Comparison of ENCODE assay signal across 1 cellular context in the genomic region with DNA sequence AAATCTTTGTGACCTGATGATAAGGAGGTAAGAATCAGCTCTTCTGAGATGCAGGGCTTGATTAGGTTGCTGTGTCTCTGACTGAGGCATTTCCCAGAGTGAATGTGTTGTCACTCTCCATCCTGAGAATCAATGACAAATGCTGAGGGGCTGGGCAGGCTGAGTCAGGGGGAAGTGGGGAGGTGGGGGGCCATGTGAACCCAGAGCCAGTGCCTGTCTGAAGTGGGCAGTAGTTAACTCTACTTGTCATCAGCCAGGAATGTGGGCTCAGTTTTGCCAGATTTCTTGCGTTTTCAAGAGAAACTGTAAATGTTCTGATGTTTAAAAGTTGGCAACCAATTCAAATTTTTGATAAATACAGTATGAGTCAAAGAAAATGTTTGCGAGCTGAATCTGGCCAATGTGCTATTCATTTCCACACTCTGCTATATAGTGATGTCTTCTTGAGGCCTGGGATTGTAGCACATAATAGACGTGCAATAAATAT.
A peak's percentile ranks its signal among the peaks of the same experiment; 100 is the strongest.
TF ChIP-seq lines count a peak whose summit lies in the region.

No MANE protein-coding gene starts in this region.

TF ChIP-seq in A549, 52 proteins besides CTCF, POLR2A, EP300 and RAD21 (continued from another document):
- TF ChIP-seq, protein P1, sequence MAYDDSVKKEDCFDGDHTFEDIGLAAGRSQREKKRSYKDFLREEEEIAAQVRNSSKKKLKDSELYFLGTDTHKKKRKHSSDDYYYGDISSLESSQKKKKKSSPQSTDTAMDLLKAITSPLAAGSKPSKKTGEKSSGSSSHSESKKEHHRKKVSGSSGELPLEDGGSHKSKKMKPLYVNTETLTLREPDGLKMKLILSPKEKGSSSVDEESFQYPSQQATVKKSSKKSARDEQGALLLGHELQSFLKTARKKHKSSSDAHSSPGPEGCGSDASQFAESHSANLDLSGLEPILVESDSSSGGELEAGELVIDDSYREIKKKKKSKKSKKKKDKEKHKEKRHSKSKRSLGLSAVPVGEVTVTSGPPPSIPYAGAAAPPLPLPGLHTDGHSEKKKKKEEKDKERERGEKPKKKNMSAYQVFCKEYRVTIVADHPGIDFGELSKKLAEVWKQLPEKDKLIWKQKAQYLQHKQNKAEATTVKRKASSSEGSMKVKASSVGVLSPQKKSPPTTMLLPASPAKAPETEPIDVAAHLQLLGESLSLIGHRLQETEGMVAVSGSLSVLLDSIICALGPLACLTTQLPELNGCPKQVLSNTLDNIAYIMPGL (CRISPR knock-in tag; IDR thresholded peaks at IDR 0.05; ENCODE audit: borderline replicate concordance) = no peak
- TF ChIP-seq NPAS2 (CRISPR knock-in tag; IDR thresholded peaks at IDR 0.05; ENCODE audit: borderline replicate concordance) (no peak), HOXB13 (CRISPR knock-in tag; IDR thresholded peaks at IDR 0.05; ENCODE audit: low read depth) (no peak), TP53 (CRISPR knock-in tag; IDR thresholded peaks at IDR 0.05) (no peak), KDM1A (IDR thresholded peaks at IDR 0.05; ENCODE audit: low read depth) (no peak), HEYL (CRISPR knock-in tag; IDR thresholded peaks at IDR 0.05) (no peak), FOSB (CRISPR knock-in tag; IDR thresholded peaks at IDR 0.05) (no peak), KDM5A (IDR thresholded peaks at IDR 0.05) (no peak), JUN (IDR thresholded peaks at IDR 0.05) (no peak), CEBPB (IDR thresholded peaks at IDR 0.05) (peak in 1 of 2 experiments; percentile 9; a peak in 1 of 4 replicates), ZNF302 (CRISPR knock-in tag; IDR thresholded peaks at IDR 0.05) (no peak), SMC3 (IDR thresholded peaks at IDR 0.05) (no peak), POLR2AphosphoS2 (conservative IDR thresholded peaks at IDR 0.05; ENCODE audit: low read length) (no peak), ZC3H11A (IDR thresholded peaks at IDR 0.05) (no peak), RCOR1 (IDR thresholded peaks at IDR 0.05; ENCODE audit: low read depth, low read length) (no peak), CBX8 (IDR thresholded peaks at IDR 0.05) (no peak)
- TF ChIP-seq, protein P2, sequence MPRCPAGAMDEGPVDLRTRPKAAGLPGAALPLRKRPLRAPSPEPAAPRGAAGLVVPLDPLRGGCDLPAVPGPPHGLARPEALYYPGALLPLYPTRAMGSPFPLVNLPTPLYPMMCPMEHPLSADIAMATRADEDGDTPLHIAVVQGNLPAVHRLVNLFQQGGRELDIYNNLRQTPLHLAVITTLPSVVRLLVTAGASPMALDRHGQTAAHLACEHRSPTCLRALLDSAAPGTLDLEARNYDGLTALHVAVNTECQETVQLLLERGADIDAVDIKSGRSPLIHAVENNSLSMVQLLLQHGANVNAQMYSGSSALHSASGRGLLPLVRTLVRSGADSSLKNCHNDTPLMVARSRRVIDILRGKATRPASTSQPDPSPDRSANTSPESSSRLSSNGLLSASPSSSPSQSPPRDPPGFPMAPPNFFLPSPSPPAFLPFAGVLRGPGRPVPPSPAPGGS (IDR thresholded peaks at IDR 0.05) = no peak
- TF ChIP-seq, protein P3, sequence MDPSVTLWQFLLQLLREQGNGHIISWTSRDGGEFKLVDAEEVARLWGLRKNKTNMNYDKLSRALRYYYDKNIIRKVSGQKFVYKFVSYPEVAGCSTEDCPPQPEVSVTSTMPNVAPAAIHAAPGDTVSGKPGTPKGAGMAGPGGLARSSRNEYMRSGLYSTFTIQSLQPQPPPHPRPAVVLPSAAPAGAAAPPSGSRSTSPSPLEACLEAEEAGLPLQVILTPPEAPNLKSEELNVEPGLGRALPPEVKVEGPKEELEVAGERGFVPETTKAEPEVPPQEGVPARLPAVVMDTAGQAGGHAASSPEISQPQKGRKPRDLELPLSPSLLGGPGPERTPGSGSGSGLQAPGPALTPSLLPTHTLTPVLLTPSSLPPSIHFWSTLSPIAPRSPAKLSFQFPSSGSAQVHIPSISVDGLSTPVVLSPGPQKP (IDR thresholded peaks at IDR 0.05; ENCODE audit: low read depth, low read length) = no peak
- TF ChIP-seq, protein P4, sequence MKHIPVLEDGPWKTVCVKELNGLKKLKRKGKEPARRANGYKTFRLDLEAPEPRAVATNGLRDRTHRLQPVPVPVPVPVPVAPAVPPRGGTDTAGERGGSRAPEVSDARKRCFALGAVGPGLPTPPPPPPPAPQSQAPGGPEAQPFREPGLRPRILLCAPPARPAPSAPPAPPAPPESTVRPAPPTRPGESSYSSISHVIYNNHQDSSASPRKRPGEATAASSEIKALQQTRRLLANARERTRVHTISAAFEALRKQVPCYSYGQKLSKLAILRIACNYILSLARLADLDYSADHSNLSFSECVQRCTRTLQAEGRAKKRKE (CRISPR knock-in tag; IDR thresholded peaks at IDR 0.05; ENCODE audit: low read depth) = no peak
